1 cellular context compared by ENCODE assay signal in the genomic region with DNA sequence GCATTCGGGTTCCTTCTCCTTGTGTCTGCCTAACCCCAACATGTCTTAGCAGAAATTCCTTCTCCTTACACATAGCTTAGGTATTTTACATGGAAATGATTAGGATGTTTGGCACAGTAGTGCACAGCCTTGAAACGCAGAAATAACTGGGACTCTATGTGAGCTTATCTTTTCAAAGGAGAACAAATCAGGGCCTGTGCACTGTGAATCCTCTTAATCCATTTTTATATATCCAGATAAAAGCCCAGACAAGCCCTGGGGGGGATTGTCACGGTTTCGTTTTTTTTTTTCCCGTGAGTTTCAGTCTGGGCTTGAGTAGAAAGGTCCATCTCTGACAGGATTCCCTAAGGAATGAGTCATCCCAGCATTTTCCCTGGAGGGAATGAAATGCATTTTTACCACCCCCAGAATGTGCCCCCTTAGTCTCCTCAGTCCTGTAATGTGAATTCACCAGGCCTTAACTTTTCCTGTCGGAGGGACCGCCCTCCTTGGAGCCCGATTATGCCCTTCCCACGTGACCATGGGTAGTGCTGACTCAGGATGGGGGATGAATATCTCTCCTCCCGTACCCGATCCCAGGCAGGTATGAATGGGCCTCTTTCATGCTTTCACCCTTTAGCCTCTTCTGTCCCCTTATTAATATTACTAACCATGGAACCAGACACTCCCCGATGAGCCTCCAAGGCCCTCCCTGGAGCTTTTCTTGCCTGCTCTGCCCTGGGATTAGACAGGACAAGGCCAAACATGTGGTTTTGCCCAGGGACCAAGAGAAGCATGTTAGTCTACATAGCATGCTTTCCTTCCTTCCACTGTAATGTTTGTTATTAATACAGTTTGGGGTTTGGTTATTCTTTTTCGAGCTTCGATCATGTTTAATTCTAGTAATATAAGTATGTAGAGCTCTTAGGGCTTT.
TF ChIP-seq lines count a peak whose summit lies in the region.

No MANE protein-coding gene starts in this region.

TF ChIP-seq in HCT116, 20 proteins besides CTCF, POLR2A, EP300 and RAD21 (continued from another document):
- TF ChIP-seq EZH2 (IDR thresholded peaks at IDR 0.05) (no peak), REST (IDR thresholded peaks at IDR 0.05; ENCODE audit: low read depth) (no peak), ATF3 (IDR thresholded peaks at IDR 0.05) (no peak)
TF ChIP-seq in HCT116: peak in this region for 7.
